In genomic region chr9:132410642-132411041, GRCh38 we compare ENCODE assay signal across 9 cellular contexts. TPM values are rescaled to one million over a fixed set of nuclear protein-coding genes. Genes with fewer than 3 reads are reported as not detected.
A peak's percentile ranks its signal among the peaks of the same experiment; 100 is the strongest.
DNase-seq lines count a peak whose midpoint lies in the region; TF ChIP-seq lines count a peak whose summit lies in the region.
"Had no signal": no experiment of that assay in that cellular context is flagged by ENCODE, and none has a peak within 500 bp of the region (broad histone marks: within the 10 kb centered on the region; RNA-seq: fewer than 3 reads in every experiment).

No MANE protein-coding gene starts in this region.

- peaks cover 27% of the 10 kb centered on the region for H3K4me1 ChIP-seq in testis

- peaks cover 53% of the 10 kb centered on the region for H3K27me3 Mint-ChIP-seq in activated T-helper 2 cell treated with anti-CD3 and anti-CD28 coated beads, Interferon-gamma antibody, Interleukin-2, Interleukin-4, amounts not matched to agents 10 μg/mL and 5 μg/mL and 100 μg/mL, durations not matched to agents 14 hours and 24 hours and 36 hours (ENCODE audit: low read depth)

- H3K36me3 ChIP-seq in kidney epithelial cell (ENCODE audit: control insufficient read depth, insufficient read depth, low read length) (no peaks in the 10 kb centered on the region), testis (ENCODE audit: low read depth, missing control alignments) (no peaks in the 10 kb centered on the region)
- H3K36me3 ChIP-seq: neutrophil had no signal

- no peak overlapping the region for H3K27ac ChIP-seq in testis
- H3K27ac ChIP-seq: neutrophil had no signal

- H3K4me3 Mint-ChIP-seq in activated T-helper 2 cell treated with anti-CD3 and anti-CD28 coated beads, Interferon-gamma antibody, Interleukin-2, Interleukin-4, amounts not matched to agents 10 μg/mL and 5 μg/mL and 100 μg/mL, durations not matched to agents 14 hours and 24 hours and 36 hours (ENCODE audit: low read depth): peak overlapping the region; percentile 48

- TF ChIP-seq CTCF in kidney epithelial cell (IDR thresholded peaks at IDR 0.05; ENCODE audit: insufficient read depth, low read length, poor library complexity, severe bottlenecking) (no peak), testis (IDR thresholded peaks at IDR 0.05) (no peak)

- no peaks in the 10 kb centered on the region for H3K9me3 Mint-ChIP-seq in activated T-helper 2 cell treated with anti-CD3 and anti-CD28 coated beads, Interferon-gamma antibody, Interleukin-2, Interleukin-4, amounts not matched to agents 10 μg/mL and 5 μg/mL and 100 μg/mL, durations not matched to agents 14 hours and 24 hours and 36 hours

- no peak for TF ChIP-seq POLR2A in testis (IDR thresholded peaks at IDR 0.05)

- 17 to 31% methylated on average over 15 to 19 of the region's 19 CpGs for WGBS in testis, 2 donors

- H3K9me3 ChIP-seq in testis: no peaks in the 10 kb centered on the region
- H3K9me3 ChIP-seq: neutrophil had no signal

- H3K36me3 Mint-ChIP-seq in activated T-helper 2 cell treated with anti-CD3 and anti-CD28 coated beads, Interferon-gamma antibody, Interleukin-2, Interleukin-4, amounts not matched to agents 10 μg/mL and 5 μg/mL and 100 μg/mL, durations not matched to agents 14 hours and 24 hours and 36 hours (ENCODE audit: low read depth): peaks cover 2% of the 10 kb centered on the region

- intact Hi-C loops in activated T-helper 2 cell treated with anti-CD3 and anti-CD28 coated beads, Interferon-gamma antibody, Interleukin-2, Interleukin-4, amounts not matched to agents 10 μg/mL and 5 μg/mL and 100 μg/mL, durations not matched to agents 14 hours and 24 hours and 36 hours (cut with micrococcal nuclease): loop anchor here (1.0 to 5.0 kb wide), 5 partner anchors 77 to 1748 kb away; partner anchors contain the start of gene PRDM12
- intact Hi-C loops in testis (cut with DNase I; ENCODE audit: low total_unique reads): no loop called here

- no peak overlapping the region for H3K27ac Mint-ChIP-seq in activated T-helper 2 cell treated with anti-CD3 and anti-CD28 coated beads, Interferon-gamma antibody, Interleukin-2, Interleukin-4, amounts not matched to agents 10 μg/mL and 5 μg/mL and 100 μg/mL, durations not matched to agents 14 hours and 24 hours and 36 hours

- peaks cover 24% of the 10 kb centered on the region for H3K4me1 Mint-ChIP-seq in activated T-helper 2 cell treated with anti-CD3 and anti-CD28 coated beads, Interferon-gamma antibody, Interleukin-2, Interleukin-4, amounts not matched to agents 10 μg/mL and 5 μg/mL and 100 μg/mL, durations not matched to agents 14 hours and 24 hours and 36 hours (ENCODE audit: low read depth)

- peak; percentile 23 for DNase-seq in activated CD8-positive, alpha-beta memory T cell treated with anti-CD3 and anti-CD28 coated beads, Interleukin-2, amount 50 U/mL, for 4 hours
- DNase-seq in activated CD8-positive, alpha-beta memory T cell treated with anti-CD3 and anti-CD28 coated beads for 24 hours: no peak
- peak; percentile 13 for DNase-seq in activated T-helper 2 cell treated with anti-CD3 and anti-CD28 coated beads, Interferon-gamma antibody, Interleukin-2, Interleukin-4, amounts not matched to agents 10 μg/mL and 5 μg/mL and 100 μg/mL, durations not matched to agents 14 hours and 24 hours and 36 hours (ENCODE audit: low spot score)
- no peak for DNase-seq in kidney epithelial cell (ENCODE audit: low read depth)
- DNase-seq in testis: no peak
- no peak for DNase-seq in LoVo (ENCODE audit: low spot score)
- DNase-seq in kidney tubule cell (ENCODE audit: low spot score): no peak
- DNase-seq in kidney glomerular epithelial cell (lab: John Stamatoyannopoulos, UW): no peak

- H3K4me3 ChIP-seq in kidney epithelial cell (ENCODE audit: low read depth, low read length) (peak overlapping the region; percentile 54), testis (peak overlapping the region; percentile 48 to 70)

- H3K27me3 ChIP-seq in kidney epithelial cell (ENCODE audit: control insufficient read depth, insufficient read depth, low read length): peaks cover 23% of the 10 kb centered on the region
- H3K27me3 ChIP-seq in testis: no peaks in the 10 kb centered on the region

RNA-seq across cellular contexts. Expression of gene CFAP77, which starts 0.6 kb away (rescaled TPM):
- total RNA-seq in activated T-helper 2 cell treated with anti-CD3 and anti-CD28 coated beads, Interferon-gamma antibody, Interleukin-2, Interleukin-4, amounts not matched to agents 10 μg/mL and 5 μg/mL and 100 μg/mL, durations not matched to agents 14 hours and 24 hours and 36 hours: not detected in 2 replicates
- total RNA-seq in kidney epithelial cell (0.48 and 0.58 TPM in 2 replicates), testis (10 to 100 TPM; 13.6 to 20.9 TPM)
- 36.2 TPM for polyA plus RNA-seq in testis (ENCODE audit: insufficient read depth, low read depth, low replicate concordance)

RNA-seq across cellular contexts. Expression of gene TTF1, which starts 4.0 kb away (rescaled TPM):
- 35.4 and 36.2 TPM in 2 replicates for total RNA-seq in activated T-helper 2 cell treated with anti-CD3 and anti-CD28 coated beads, Interferon-gamma antibody, Interleukin-2, Interleukin-4, amounts not matched to agents 10 μg/mL and 5 μg/mL and 100 μg/mL, durations not matched to agents 14 hours and 24 hours and 36 hours
- 11.5 and 13.8 TPM in 2 replicates for total RNA-seq in kidney epithelial cell
- 10 to 100 TPM; 15.4 to 19.2 TPM for total RNA-seq in testis
- polyA plus RNA-seq in testis (ENCODE audit: insufficient read depth, low read depth, low replicate concordance): 19.4 TPM

RNA-seq across cellular contexts. Expression of gene SETX, which starts 55.9 kb away (rescaled TPM):
- total RNA-seq in activated T-helper 2 cell treated with anti-CD3 and anti-CD28 coated beads, Interferon-gamma antibody, Interleukin-2, Interleukin-4, amounts not matched to agents 10 μg/mL and 5 μg/mL and 100 μg/mL, durations not matched to agents 14 hours and 24 hours and 36 hours: 49.8 and 51.0 TPM in 2 replicates
- total RNA-seq in kidney epithelial cell (44.2 and 46.0 TPM in 2 replicates), testis (100 to 1,000 TPM; 109 to 157 TPM)
- 74.1 TPM for polyA plus RNA-seq in testis (ENCODE audit: insufficient read depth, low read depth, low replicate concordance)

Comparison
In these comparisons a context has a peak if more than half of its experiments do, and no peak if none do; other contexts are left out.
1. DNase-seq: peak in activated CD8-positive, alpha-beta memory T cell treated with anti-CD3 and anti-CD28 coated beads, Interleukin-2, amount 50 U/mL, for 4 hours (single experiment) and activated T-helper 2 cell treated with anti-CD3 and anti-CD28 coated beads, Interferon-gamma antibody, Interleukin-2, Interleukin-4, amounts not matched to agents 10 μg/mL and 5 μg/mL and 100 μg/mL, durations not matched to agents 14 hours and 24 hours and 36 hours (single experiment); none in activated CD8-positive, alpha-beta memory T cell treated with anti-CD3 and anti-CD28 coated beads for 24 hours (single experiment), kidney epithelial cell (single experiment), testis (single experiment), LoVo (single experiment), kidney tubule cell (single experiment) and kidney glomerular epithelial cell (single experiment).